8 cellular contexts compared by ENCODE assay signal in the genomic region with DNA sequence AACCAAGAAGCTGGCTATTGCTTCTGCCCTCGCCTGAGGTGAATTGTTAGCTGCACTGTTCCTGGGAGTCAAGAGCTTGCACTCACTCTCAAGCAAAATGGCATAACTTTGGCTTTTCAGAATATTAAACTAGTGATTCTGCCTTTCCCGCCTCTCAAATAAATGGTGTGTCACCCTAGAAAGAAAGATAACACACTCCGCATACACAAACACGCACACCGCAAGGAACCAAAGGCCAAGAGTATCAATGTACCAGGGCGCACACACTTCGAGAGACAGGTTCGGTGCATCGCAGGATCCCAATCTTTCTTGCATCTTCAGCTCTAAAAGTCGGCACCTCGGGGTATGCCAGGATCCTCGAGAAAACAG. TPM values are rescaled to one million over a fixed set of nuclear protein-coding genes. Genes with fewer than 3 reads are reported as not detected.
DNase-seq lines count a peak whose midpoint lies in the region; ATAC-seq and TF ChIP-seq lines count a peak whose summit lies in the region.

No MANE protein-coding gene starts in this region.

- no peaks in the 10 kb centered on the region for H3K27me3 ChIP-seq in CD8-positive, alpha-beta T cell (ENCODE audit: insufficient read depth, low read length)
- no peaks in the 10 kb centered on the region for H3K27me3 ChIP-seq in esophagus muscularis mucosa

- H3K36me3 Mint-ChIP-seq in CD8-positive, alpha-beta T cell = peaks cover 37% of the 10 kb centered on the region
- H3K36me3 Mint-ChIP-seq in nephron progenitor cell (ENCODE audit: low read depth) = peaks cover 72% of the 10 kb centered on the region

- no peak for TF ChIP-seq EP300 in esophagus muscularis mucosa (IDR thresholded peaks at IDR 0.05)

- H3K36me3 ChIP-seq in CD8-positive, alpha-beta T cell (ENCODE audit: insufficient read depth, low read length) = peaks cover 3% of the 10 kb centered on the region
- peaks cover 11 to 32% (median 27%) of the 10 kb centered on the region in 4 donors for H3K36me3 ChIP-seq in esophagus muscularis mucosa

- H3K27me3 Mint-ChIP-seq in CD8-positive, alpha-beta T cell (ENCODE audit: low read depth) = no peaks in the 10 kb centered on the region
- H3K27me3 Mint-ChIP-seq in nephron progenitor cell (ENCODE audit: low read depth, poor library complexity) = peaks cover 11% of the 10 kb centered on the region

- H3K27ac ChIP-seq in CD8-positive, alpha-beta T cell (ENCODE audit: low read depth, low read length) = peak overlapping the region; percentile 78
- peak overlapping the region; percentile 79 to 91 (median 82) for H3K27ac ChIP-seq in esophagus muscularis mucosa (replicated peaks in 1 of 4)

- H3K9me3 Mint-ChIP-seq in CD8-positive, alpha-beta T cell = no peaks in the 10 kb centered on the region
- peaks cover 44% of the 10 kb centered on the region for H3K9me3 Mint-ChIP-seq in nephron progenitor cell

- peak overlapping the region; percentile 98 for H3K27ac Mint-ChIP-seq in CD8-positive, alpha-beta T cell
- peak overlapping the region; percentile 98 for H3K27ac Mint-ChIP-seq in nephron progenitor cell

- DNase-seq in CD8-positive, alpha-beta T cell = peak in 1 of 7 experiments; percentile 17
- DNase-seq in SW480 (ENCODE audit: low spot score) = peak; percentile 21
- no peak for DNase-seq in esophagus muscularis mucosa (ENCODE audit: extremely low spot score)
- DNase-seq in nephron progenitor cell = no peak
- no peak for DNase-seq in COLO829 (ENCODE audit: low spot score)
- no peak for DNase-seq in inferior parietal cortex (ENCODE audit: extremely low spot score)

- peaks cover 43% of the 10 kb centered on the region for H3K4me1 Mint-ChIP-seq in CD8-positive, alpha-beta T cell (ENCODE audit: low read depth)
- peaks cover 29% of the 10 kb centered on the region for H3K4me1 Mint-ChIP-seq in nephron progenitor cell

- CTCF ChIA-PET in CD8-positive, alpha-beta T cell (lab: Charles Lee) = interaction anchor here (1.6 to 3.4 kb wide), 4 partner anchors 86 to 404 kb away, joined by 3 to 13 read pairs (median 6); a partner anchor contains a TSS

- POLR2A ChIA-PET in CD8-positive, alpha-beta T cell (lab: Charles Lee) = interaction anchor here (0.7 to 2.2 kb wide), 11 partner anchors 16 to 193 kb away, joined by 3 to 14 read pairs (median 5); a partner anchor contains a TSS

- peaks cover 29% of the 10 kb centered on the region for H3K4me1 ChIP-seq in CD8-positive, alpha-beta T cell (ENCODE audit: insufficient read depth, low read length)
- H3K4me1 ChIP-seq in esophagus muscularis mucosa = peaks cover 11 to 44% (median 37%) of the 10 kb centered on the region in 4 donors

- TF ChIP-seq CTCF in CD8-positive, alpha-beta T cell (IDR thresholded peaks at IDR 0.05) = no peak
- TF ChIP-seq CTCF in esophagus muscularis mucosa (IDR thresholded peaks at IDR 0.05) (no peak), nephron progenitor cell (IDR thresholded peaks at IDR 0.05) (no peak)

- ATAC-seq in CD8-positive, alpha-beta T cell = peak; percentile 31
- peak; percentile 27 for ATAC-seq in GM19035 (IDR thresholded peaks at IDR 0.05; ENCODE audit: unreplicated experiment)
- ATAC-seq in HG03159 (IDR thresholded peaks at IDR 0.05; ENCODE audit: unreplicated experiment) = peak; percentile 27

- no peak for TF ChIP-seq POLR2A in esophagus muscularis mucosa (IDR thresholded peaks at IDR 0.05; ENCODE audit: low read depth)

- H3K4me3 Mint-ChIP-seq in CD8-positive, alpha-beta T cell = peak overlapping the region; percentile 100
- peak overlapping the region; percentile 100 for H3K4me3 Mint-ChIP-seq in nephron progenitor cell

- H3K9me3 ChIP-seq in CD8-positive, alpha-beta T cell (ENCODE audit: low read length) = no peaks in the 10 kb centered on the region
- no peaks in the 10 kb centered on the region for H3K9me3 ChIP-seq in esophagus muscularis mucosa

- H3K4me3 ChIP-seq in CD8-positive, alpha-beta T cell (ENCODE audit: low read depth, low read length) = peak overlapping the region; percentile 94
- peak overlapping the region; percentile 81 to 93 (median 85) for H3K4me3 ChIP-seq in esophagus muscularis mucosa

- intact Hi-C loops in CD8-positive, alpha-beta T cell (cut with DNase I, micrococcal nuclease) = loop anchor here (5.0 to 10.0 kb wide), 5 partner anchors 33 to 629 kb away; a partner anchor contains a TSS
- intact Hi-C loops in esophagus muscularis mucosa (cut with DNase I) = loop anchor here (5.0 to 10.0 kb wide), 2 partner anchors 87 to 619 kb away; a partner anchor contains a TSS

- WGBS in esophagus muscularis mucosa = 3% methylated on average over 12 of the region's 12 CpGs

RNA-seq across cellular contexts. Expression of a gene that starts 0.5 kb away (rescaled TPM):
- total RNA-seq in CD8-positive, alpha-beta T cell = 10 to 100 TPM; 36.2 to 37.7 TPM
- 10 to 100 TPM; 18.7 to 22.0 (median 21.4) TPM for total RNA-seq in esophagus muscularis mucosa

RNA-seq across cellular contexts. Expression of a gene that starts 15.9 kb away (rescaled TPM):
- 1 to 10 TPM; 4.6 to 4.9 TPM for total RNA-seq in CD8-positive, alpha-beta T cell
- total RNA-seq in esophagus muscularis mucosa = 10 to 100 TPM in 3 of 4 donors, 1 to 10 TPM in 1; 9.1 to 14.2 (median 12.6) TPM
